ENCODE assay signal across 8 cellular contexts in the genomic region with DNA sequence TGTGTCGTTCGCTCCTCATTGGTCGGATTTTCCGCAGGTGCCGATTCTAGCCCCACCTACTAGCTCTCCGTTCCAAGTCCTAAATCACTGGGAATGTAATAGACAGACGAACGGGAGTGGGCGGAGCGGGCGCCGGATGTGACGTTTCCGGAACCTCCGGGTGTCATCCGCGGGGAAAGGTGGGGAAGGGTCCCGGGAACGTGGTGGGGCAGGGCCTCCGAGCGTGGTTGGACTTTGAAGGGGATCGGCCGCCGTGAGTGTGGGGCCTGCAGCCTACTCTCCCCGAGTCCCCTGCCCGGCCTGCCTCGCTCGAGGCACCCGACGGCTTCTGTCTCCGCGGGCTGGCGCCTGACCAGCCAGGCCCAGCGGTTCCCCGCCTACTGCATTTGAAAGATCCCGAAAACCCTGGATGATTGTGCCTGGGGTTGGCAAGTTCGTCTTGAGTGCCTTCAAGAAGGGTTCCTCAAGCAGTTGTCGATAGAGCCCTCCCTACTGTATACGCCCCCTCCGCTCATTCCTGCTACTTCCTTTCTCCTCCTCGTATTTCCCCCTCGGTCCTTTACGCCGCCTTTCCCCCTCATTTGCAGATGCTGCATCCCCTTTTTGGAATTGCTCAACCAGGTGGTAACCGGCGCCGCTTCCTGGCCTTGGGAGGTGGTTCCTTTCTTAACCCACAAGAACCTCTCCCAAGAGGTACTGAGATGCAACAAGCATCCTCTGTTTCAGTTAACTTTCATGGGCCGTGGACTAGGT. TPM values are rescaled to one million over a fixed set of nuclear protein-coding genes. Genes with fewer than 3 reads are reported as not detected.
DNase-seq lines count a peak whose midpoint lies in the region; ATAC-seq, FAIRE-seq and TF ChIP-seq lines count a peak whose summit lies in the region.

Gene STAMBP (plus strand): TSS at position 144 of the 753 bp plus-strand sequence. CDS start 1,896 bp downstream, outside the sequence.

- H3K36me3 ChIP-seq in BE2C, result no peaks in the 10 kb centered on the region

- peak; percentile 89 for DNase-seq in BE2C
- peak; percentile 83 for DNase-seq in GM19240 (ENCODE audit: insufficient read length, low spot score)
- DNase-seq in NCI-H526 (lab: John Stamatoyannopoulos, UW), result peak; percentile 93 to 98
- DNase-seq in activated CD4-positive, alpha-beta T cell treated with anti-CD3 and anti-CD28 coated beads for 48 hours, result peak; percentile 94
- peak; percentile 94 for DNase-seq in kidney glomerular epithelial cell (lab: John Stamatoyannopoulos, UW)
- DNase-seq in stimulated activated CD4-positive, alpha-beta T cell treated with anti-CD3 and anti-CD28 coated beads, Interleukin-1b, Interleukin-23, amount 100 ng/mL, for 1 hour (ENCODE audit: low read depth in 2 of 2), result peak; percentile 64 to 65

- peak within 1 kb of the TSS; percentile 81 for H3K4me3 ChIP-seq in BE2C (ENCODE audit: low read depth, low read length)

- ATAC-seq in HG03460 (IDR thresholded peaks at IDR 0.05; ENCODE audit: unreplicated experiment), result peak; percentile 78

- H3K4me1 ChIP-seq in BE2C, result no peaks in the 10 kb centered on the region

- FAIRE-seq in colon (lab: Jason Lieb, UNC), result peak; percentile 49

- no peaks in the 10 kb centered on the region; the same call in 1 of the 2 replicates for H3K27me3 ChIP-seq in BE2C

- H3K9me3 ChIP-seq in BE2C, result no peaks in the 10 kb centered on the region

- TF ChIP-seq CTCF in BE2C (IDR thresholded peaks at IDR 0.05; ENCODE audit: low read depth, low read length), result no peak

RNA-seq across cellular contexts. Expression of gene STAMBP, which starts in this region (rescaled TPM):
- 29.7 TPM for polyA plus RNA-seq in BE2C (2012; ENCODE audit: insufficient read depth, insufficient read length, low read depth)

Comparison
In these comparisons a context has a peak if more than half of its experiments do, and no peak if none do; other contexts are left out.
1. Peak in every context shown above with its lines: DNase-seq, ATAC-seq and H3K4me3 ChIP-seq.